In the genomic region with DNA sequence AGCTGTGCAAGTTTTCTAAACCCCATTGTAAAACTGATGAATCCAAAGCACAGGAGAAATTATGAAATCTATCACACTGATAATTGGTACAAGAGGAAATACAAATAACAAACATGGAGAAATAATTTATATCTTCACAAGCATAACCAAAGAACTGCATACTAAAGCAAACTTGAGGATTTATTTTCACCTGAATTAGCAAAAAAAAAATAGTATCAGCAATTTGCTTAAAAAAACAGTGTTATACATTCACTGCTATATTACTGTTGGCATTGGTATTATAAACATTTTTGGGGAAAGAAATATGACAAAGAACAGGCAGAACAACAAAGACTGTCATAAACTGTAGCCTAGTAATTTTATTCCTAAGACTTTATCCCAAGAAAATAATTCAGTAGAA, we compare ENCODE assay signal across 29 cellular contexts.
"Had no signal": no experiment of that assay in that cellular context is flagged by ENCODE, and none has a peak within 500 bp of the region (broad histone marks: within the 10 kb centered on the region; RNA-seq: fewer than 3 reads in every experiment).

No MANE protein-coding gene starts in this region.

- H3K9me3 ChIP-seq: ascending aorta, breast epithelium, colonic mucosa, esophagus squamous epithelium, gastroesophageal sphincter had no signal

- H3K27me3 Mint-ChIP-seq: activated CD4-positive, alpha-beta T cell treated with anti-CD3 and anti-CD28 coated beads, Interleukin-2, amount 10 ng/mL, durations not matched to agents 24 days and 14 days; activated CD8-positive, alpha-beta memory T cell treated with anti-CD3 and anti-CD28 coated beads, Interleukin-2, amount 10 ng/mL, durations not matched to agents 7 days and 5 days; activated naive CD4-positive, alpha-beta T cell treated with anti-CD3 and anti-CD28 coated beads, Interleukin-2, amount 10 ng/mL, durations not matched to agents 7 days and 5 days had no signal

- DNase-seq: activated CD4-positive, alpha-beta memory T cell treated with anti-CD3 and anti-CD28 coated beads for 36 hours; activated CD4-positive, alpha-beta T cell treated with anti-CD3 and anti-CD28 coated beads for 36 hours; activated CD4-positive, alpha-beta T cell treated with anti-CD3 and anti-CD28 coated beads, Interleukin-2, amount 10 ng/mL, durations not matched to agents 24 days and 14 days; activated CD4-positive, CD25-positive, alpha-beta regulatory T cell; activated CD4-positive, CD25-positive, alpha-beta regulatory T cell treated with anti-CD3 and anti-CD28 coated beads, Interleukin-2, amount 50 U/mL, for 72 hours; activated CD8-positive, alpha-beta memory T cell treated with anti-CD3 and anti-CD28 coated beads, Interleukin-2, amount 10 ng/mL, durations not matched to agents 7 days and 5 days; activated CD8-positive, alpha-beta memory T cell treated with anti-CD3 and anti-CD28 coated beads, Interleukin-2, amount 50 U/mL, for 4 hours; activated CD8-positive, alpha-beta T cell treated with anti-CD3 and anti-CD28 coated beads, Interleukin-2, amount 10 ng/mL, durations not matched to agents 7 days and 5 days; activated gamma-delta T cell; activated naive CD4-positive, alpha-beta T cell; activated naive CD4-positive, alpha-beta T cell treated with anti-CD3 and anti-CD28 coated beads, Interleukin-2, amount 10 ng/mL, durations not matched to agents 7 days and 5 days; activated naive CD8-positive, alpha-beta T cell treated with anti-CD3 and anti-CD28 coated beads, Interleukin-2, amount 10 ng/mL, durations not matched to agents 7 days and 5 days; activated T-cell treated with anti-CD3 and anti-CD28 coated beads, Interleukin-2, amount 50 U/mL, for 1 hour; activated T-cell treated with anti-CD3 and anti-CD28 coated beads, Interleukin-2, amount 50 U/mL, for 48 hours; central memory CD4-positive, alpha-beta T cell; cerebellar nuclear complex; colonic mucosa; effector CD4-positive, alpha-beta T cell; effector memory CD8-positive, alpha-beta T cell; esophagus squamous epithelium; foreskin melanocyte; T-helper 2 cell had no signal

- H3K4me1 ChIP-seq: ascending aorta, breast epithelium, colonic mucosa, esophagus squamous epithelium, gastroesophageal sphincter had no signal

- H3K36me3 ChIP-seq: ascending aorta, breast epithelium, cardiac muscle cell, colonic mucosa, esophagus squamous epithelium, gastroesophageal sphincter had no signal

- H3K27ac Mint-ChIP-seq: activated CD4-positive, alpha-beta memory T cell treated with anti-CD3 and anti-CD28 coated beads for 36 hours; activated CD4-positive, alpha-beta T cell treated with anti-CD3 and anti-CD28 coated beads for 36 hours; activated CD4-positive, alpha-beta T cell treated with anti-CD3 and anti-CD28 coated beads, Interleukin-2, amount 10 ng/mL, durations not matched to agents 24 days and 14 days; activated CD8-positive, alpha-beta memory T cell treated with anti-CD3 and anti-CD28 coated beads, Interleukin-2, amount 10 ng/mL, durations not matched to agents 7 days and 5 days; activated CD8-positive, alpha-beta T cell treated with anti-CD3 and anti-CD28 coated beads, Interleukin-2, amount 10 ng/mL, durations not matched to agents 7 days and 5 days; activated naive CD4-positive, alpha-beta T cell treated with anti-CD3 and anti-CD28 coated beads, Interleukin-2, amount 10 ng/mL, durations not matched to agents 7 days and 5 days; activated naive CD4-positive, alpha-beta T cell treated with anti-CD3 and anti-CD28 coated beads, Interleukin-2, amount 50 U/mL, for 72 hours; activated naive CD8-positive, alpha-beta T cell treated with anti-CD3 and anti-CD28 coated beads, Interleukin-2, amount 10 ng/mL, durations not matched to agents 7 days and 5 days; brain; effector memory CD8-positive, alpha-beta T cell had no signal

- H3K4me3 Mint-ChIP-seq: activated CD4-positive, alpha-beta memory T cell treated with anti-CD3 and anti-CD28 coated beads for 36 hours; activated CD4-positive, alpha-beta T cell treated with anti-CD3 and anti-CD28 coated beads for 36 hours; activated CD4-positive, alpha-beta T cell treated with anti-CD3 and anti-CD28 coated beads, Interleukin-2, amount 10 ng/mL, durations not matched to agents 24 days and 14 days; activated CD8-positive, alpha-beta memory T cell treated with anti-CD3 and anti-CD28 coated beads, Interleukin-2, amount 10 ng/mL, durations not matched to agents 7 days and 5 days; activated CD8-positive, alpha-beta T cell treated with anti-CD3 and anti-CD28 coated beads, Interleukin-2, amount 10 ng/mL, durations not matched to agents 7 days and 5 days; activated naive CD4-positive, alpha-beta T cell treated with anti-CD3 and anti-CD28 coated beads, Interleukin-2, amount 10 ng/mL, durations not matched to agents 7 days and 5 days; activated naive CD8-positive, alpha-beta T cell treated with anti-CD3 and anti-CD28 coated beads, Interleukin-2, amount 10 ng/mL, durations not matched to agents 7 days and 5 days; brain; effector memory CD8-positive, alpha-beta T cell had no signal

- H3K4me1 Mint-ChIP-seq: activated CD4-positive, alpha-beta T cell treated with anti-CD3 and anti-CD28 coated beads for 36 hours; activated CD4-positive, alpha-beta T cell treated with anti-CD3 and anti-CD28 coated beads, Interleukin-2, amount 10 ng/mL, durations not matched to agents 24 days and 14 days; activated CD8-positive, alpha-beta memory T cell treated with anti-CD3 and anti-CD28 coated beads, Interleukin-2, amount 10 ng/mL, durations not matched to agents 7 days and 5 days; activated naive CD4-positive, alpha-beta T cell treated with anti-CD3 and anti-CD28 coated beads, Interleukin-2, amount 10 ng/mL, durations not matched to agents 7 days and 5 days; activated naive CD8-positive, alpha-beta T cell treated with anti-CD3 and anti-CD28 coated beads, Interleukin-2, amount 10 ng/mL, durations not matched to agents 7 days and 5 days had no signal

- ATAC-seq: activated CD4-positive, alpha-beta T cell treated with anti-CD3 and anti-CD28 coated beads for 36 hours; activated CD8-positive, alpha-beta memory T cell treated with anti-CD3 and anti-CD28 coated beads, Interleukin-2, amount 10 ng/mL, durations not matched to agents 7 days and 5 days; activated CD8-positive, alpha-beta T cell treated with anti-CD3 and anti-CD28 coated beads, Interleukin-2, amount 10 ng/mL, durations not matched to agents 7 days and 5 days; activated naive CD4-positive, alpha-beta T cell treated with anti-CD3 and anti-CD28 coated beads, Interleukin-2, amount 50 U/mL, for 72 hours; effector memory CD8-positive, alpha-beta T cell; gastroesophageal sphincter had no signal

- H3K9me3 Mint-ChIP-seq: activated CD4-positive, alpha-beta memory T cell treated with anti-CD3 and anti-CD28 coated beads for 36 hours; activated CD4-positive, alpha-beta T cell treated with anti-CD3 and anti-CD28 coated beads, Interleukin-2, amount 10 ng/mL, durations not matched to agents 24 days and 14 days; activated naive CD4-positive, alpha-beta T cell treated with anti-CD3 and anti-CD28 coated beads, Interleukin-2, amount 10 ng/mL, durations not matched to agents 7 days and 5 days; activated naive CD4-positive, alpha-beta T cell treated with anti-CD3 and anti-CD28 coated beads, Interleukin-2, amount 50 U/mL, for 72 hours; activated naive CD8-positive, alpha-beta T cell treated with anti-CD3 and anti-CD28 coated beads, Interleukin-2, amount 10 ng/mL, durations not matched to agents 7 days and 5 days; effector memory CD8-positive, alpha-beta T cell had no signal

- H3K27me3 ChIP-seq: ascending aorta, breast epithelium, cardiac muscle cell, colonic mucosa, esophagus squamous epithelium, gastroesophageal sphincter had no signal

- H3K27ac ChIP-seq: ascending aorta, breast epithelium, colonic mucosa, epithelial cell of prostate, esophagus squamous epithelium, gastroesophageal sphincter had no signal

- H3K4me3 ChIP-seq: ascending aorta, breast epithelium, cardiac muscle cell, colonic mucosa, esophagus squamous epithelium, gastroesophageal sphincter had no signal

- H3K36me3 Mint-ChIP-seq: activated CD4-positive, alpha-beta memory T cell treated with anti-CD3 and anti-CD28 coated beads for 36 hours; activated CD8-positive, alpha-beta memory T cell treated with anti-CD3 and anti-CD28 coated beads, Interleukin-2, amount 10 ng/mL, durations not matched to agents 7 days and 5 days; activated naive CD4-positive, alpha-beta T cell treated with anti-CD3 and anti-CD28 coated beads, Interleukin-2, amount 10 ng/mL, durations not matched to agents 7 days and 5 days; activated naive CD4-positive, alpha-beta T cell treated with anti-CD3 and anti-CD28 coated beads, Interleukin-2, amount 50 U/mL, for 72 hours; activated naive CD8-positive, alpha-beta T cell treated with anti-CD3 and anti-CD28 coated beads, Interleukin-2, amount 10 ng/mL, durations not matched to agents 7 days and 5 days; brain had no signal
